ENCODE assay signal across 13 cellular contexts in the genomic region with DNA sequence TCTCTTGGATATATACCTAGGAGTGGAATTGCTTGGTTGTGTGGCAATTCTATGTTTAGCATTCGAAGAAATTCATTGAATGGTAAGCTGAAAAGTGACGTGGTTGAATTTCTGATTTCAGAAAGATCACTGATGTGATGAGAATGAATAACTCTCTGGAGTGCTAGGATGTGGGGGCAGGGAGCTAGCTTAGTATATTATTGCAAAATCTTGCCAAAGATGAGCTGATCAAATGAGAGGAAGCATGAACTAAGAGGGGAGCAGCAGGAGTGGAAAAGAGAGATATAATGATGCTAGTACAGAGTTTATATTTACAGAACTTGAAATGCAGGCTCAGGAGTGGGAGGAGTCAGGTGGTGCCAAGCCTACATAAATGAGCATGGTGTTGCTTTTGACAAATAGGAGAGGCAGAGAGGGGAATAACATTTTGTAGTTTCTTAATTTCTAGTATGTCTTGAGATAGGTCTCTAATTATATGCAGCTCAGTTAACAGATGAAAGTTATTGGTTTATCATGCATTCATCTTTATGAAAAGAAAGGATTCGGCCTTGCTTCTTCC. TPM values are rescaled to one million over a fixed set of nuclear protein-coding genes. Genes with fewer than 3 reads are reported as not detected.
A peak's percentile ranks its signal among the peaks of the same experiment; 100 is the strongest.
DNase-seq lines count a peak whose midpoint lies in the region; ATAC-seq and TF ChIP-seq lines count a peak whose summit lies in the region.
"Had no signal": no experiment of that assay in that cellular context is flagged by ENCODE, and none has a peak within 500 bp of the region (broad histone marks: within the 10 kb centered on the region; RNA-seq: fewer than 3 reads in every experiment).

No MANE protein-coding gene starts in this region.

- H3K4me3 Mint-ChIP-seq in stimulated activated naive CD8-positive, alpha-beta T cell treated with anti-CD3 and anti-CD28 coated beads, Interleukin-15, Interleukin-2, amounts not matched to agents 100 ng/mL and 50 ng/mL, for 24 hours = peak overlapping the region; percentile 49
- H3K4me3 Mint-ChIP-seq in activated T-helper 2 cell treated with anti-CD3 and anti-CD28 coated beads, Interferon-gamma antibody, Interleukin-2, Interleukin-4, amounts not matched to agents 10 μg/mL and 5 μg/mL and 100 μg/mL, durations not matched to agents 14 hours and 24 hours and 36 hours (ENCODE audit: low read depth) = peak overlapping the region; percentile 45
- H3K4me3 Mint-ChIP-seq in neural progenitor cell = no peak overlapping the region

- H3K27ac ChIP-seq in RWPE1 (no peak overlapping the region), neural progenitor cell (no peak overlapping the region)
- H3K27ac ChIP-seq: body of pancreas, epithelial cell of prostate had no signal

- no peak overlapping the region for H2AFZ ChIP-seq in neural progenitor cell (replicated peaks)

- H3K9me3 Mint-ChIP-seq in stimulated activated naive CD8-positive, alpha-beta T cell treated with anti-CD3 and anti-CD28 coated beads, Interleukin-15, Interleukin-2, amounts not matched to agents 100 ng/mL and 50 ng/mL, for 24 hours = no peaks in the 10 kb centered on the region
- no peaks in the 10 kb centered on the region for H3K9me3 Mint-ChIP-seq in activated T-helper 2 cell treated with anti-CD3 and anti-CD28 coated beads, Interferon-gamma antibody, Interleukin-2, Interleukin-4, amounts not matched to agents 10 μg/mL and 5 μg/mL and 100 μg/mL, durations not matched to agents 14 hours and 24 hours and 36 hours
- no peaks in the 10 kb centered on the region for H3K9me3 Mint-ChIP-seq in neural progenitor cell

- CTCF ChIA-PET in RWPE1 (lab: Yijun Ruan, JAX) = interaction anchor here (0.6 to 0.7 kb wide), 2 partner anchors 37 to 205 kb away, joined by 3 read pairs; no protein-coding TSS in a partner anchor

- peaks cover 69% of the 10 kb centered on the region for H3K79me2 ChIP-seq in neural progenitor cell (ENCODE audit: low read depth)

- no peak for DNase-seq in stimulated activated naive CD8-positive, alpha-beta T cell treated with anti-CD3 and anti-CD28 coated beads, Interleukin-15, Interleukin-2, amounts not matched to agents 100 U/mL and 50 U/mL, for 24 hours
- DNase-seq in activated T-helper 2 cell treated with anti-CD3 and anti-CD28 coated beads, Interferon-gamma antibody, Interleukin-2, Interleukin-4, amounts not matched to agents 10 μg/mL and 5 μg/mL and 100 μg/mL, durations not matched to agents 14 hours and 24 hours and 36 hours (ENCODE audit: low spot score) = no peak
- DNase-seq in iris pigment epithelial cell (ENCODE audit: low read depth) (peak; percentile 49), RWPE1 (ENCODE audit: low spot score) (no peak), NCI-H1092 treated with DMSO at 0.1 percent for 48 hours (lab: John Stamatoyannopoulos, UW) (no peak), neural progenitor cell (ENCODE audit: low spot score) (no peak), NCI-H446 (lab: John Stamatoyannopoulos, UW) (no peak)
- DNase-seq: body of pancreas, NCI-H1092, NCI-H510A treated with DMSO at 0.1 percent for 48 hours, SHP77 had no signal

- peaks cover 69% of the 10 kb centered on the region for H3K4me1 Mint-ChIP-seq in stimulated activated naive CD8-positive, alpha-beta T cell treated with anti-CD3 and anti-CD28 coated beads, Interleukin-15, Interleukin-2, amounts not matched to agents 100 ng/mL and 50 ng/mL, for 24 hours (ENCODE audit: low read depth)
- H3K4me1 Mint-ChIP-seq in activated T-helper 2 cell treated with anti-CD3 and anti-CD28 coated beads, Interferon-gamma antibody, Interleukin-2, Interleukin-4, amounts not matched to agents 10 μg/mL and 5 μg/mL and 100 μg/mL, durations not matched to agents 14 hours and 24 hours and 36 hours (ENCODE audit: low read depth) = peaks cover 45% of the 10 kb centered on the region
- H3K4me1 Mint-ChIP-seq in neural progenitor cell = no peaks in the 10 kb centered on the region

- ATAC-seq in stimulated activated naive CD8-positive, alpha-beta T cell treated with anti-CD3 and anti-CD28 coated beads, Interleukin-15, Interleukin-2, amounts not matched to agents 100 U/mL and 50 U/mL, for 24 hours = no peak
- ATAC-seq: body of pancreas had no signal

- POLR2A ChIA-PET in RWPE1 (lab: Yijun Ruan, JAX; ENCODE audit: low non-redundant PET) = no interaction called here

- H3K9ac ChIP-seq in neural progenitor cell = no peak overlapping the region

- no peak overlapping the region for H3K4me2 ChIP-seq in neural progenitor cell

- H4K20me1 ChIP-seq in neural progenitor cell (ENCODE audit: low read depth) = peaks cover 48% of the 10 kb centered on the region

- TF ChIP-seq CTCF in RWPE1 (conservative IDR thresholded peaks at IDR 0.05; ENCODE audit: low read depth) = no peak
- no peak for TF ChIP-seq CTCF in neural progenitor cell (IDR thresholded peaks at IDR 0.05)

- H3K27me3 ChIP-seq in neural progenitor cell = no peaks in the 10 kb centered on the region
- H3K27me3 ChIP-seq: body of pancreas had no signal

- H3K27ac Mint-ChIP-seq in stimulated activated naive CD8-positive, alpha-beta T cell treated with anti-CD3 and anti-CD28 coated beads, Interleukin-15, Interleukin-2, amounts not matched to agents 100 ng/mL and 50 ng/mL, for 24 hours = peak overlapping the region; percentile 85
- H3K27ac Mint-ChIP-seq in activated T-helper 2 cell treated with anti-CD3 and anti-CD28 coated beads, Interferon-gamma antibody, Interleukin-2, Interleukin-4, amounts not matched to agents 10 μg/mL and 5 μg/mL and 100 μg/mL, durations not matched to agents 14 hours and 24 hours and 36 hours = peak overlapping the region; percentile 82
- no peak overlapping the region for H3K27ac Mint-ChIP-seq in neural progenitor cell

- no peaks in the 10 kb centered on the region for H3K4me1 ChIP-seq in neural progenitor cell

- H3K9me3 ChIP-seq in neural progenitor cell (ENCODE audit: low read depth) = no peaks in the 10 kb centered on the region
- H3K9me3 ChIP-seq: body of pancreas had no signal

- intact Hi-C loops in activated T-helper 2 cell treated with anti-CD3 and anti-CD28 coated beads, Interferon-gamma antibody, Interleukin-2, Interleukin-4, amounts not matched to agents 10 μg/mL and 5 μg/mL and 100 μg/mL, durations not matched to agents 14 hours and 24 hours and 36 hours (cut with micrococcal nuclease) = loop anchor here (1.0 kb wide), 1 partner anchor 10 kb away; a partner anchor contains a TSS

- H3K27me3 Mint-ChIP-seq in stimulated activated naive CD8-positive, alpha-beta T cell treated with anti-CD3 and anti-CD28 coated beads, Interleukin-15, Interleukin-2, amounts not matched to agents 100 ng/mL and 50 ng/mL, for 24 hours = no peaks in the 10 kb centered on the region
- no peaks in the 10 kb centered on the region for H3K27me3 Mint-ChIP-seq in activated T-helper 2 cell treated with anti-CD3 and anti-CD28 coated beads, Interferon-gamma antibody, Interleukin-2, Interleukin-4, amounts not matched to agents 10 μg/mL and 5 μg/mL and 100 μg/mL, durations not matched to agents 14 hours and 24 hours and 36 hours (ENCODE audit: low read depth)
- H3K27me3 Mint-ChIP-seq in neural progenitor cell (ENCODE audit: insufficient read depth, low read depth) = no peaks in the 10 kb centered on the region

- no peak overlapping the region for H3K4me3 ChIP-seq in neural progenitor cell
- H3K4me3 ChIP-seq: body of pancreas had no signal

- no peaks in the 10 kb centered on the region for H3K36me3 ChIP-seq in neural progenitor cell

- no peaks in the 10 kb centered on the region for H3F3A ChIP-seq in neural progenitor cell (ENCODE audit: low read depth)

- peaks cover 45% of the 10 kb centered on the region for H3K36me3 Mint-ChIP-seq in stimulated activated naive CD8-positive, alpha-beta T cell treated with anti-CD3 and anti-CD28 coated beads, Interleukin-15, Interleukin-2, amounts not matched to agents 100 ng/mL and 50 ng/mL, for 24 hours (ENCODE audit: low read depth)
- peaks cover 59% of the 10 kb centered on the region for H3K36me3 Mint-ChIP-seq in activated T-helper 2 cell treated with anti-CD3 and anti-CD28 coated beads, Interferon-gamma antibody, Interleukin-2, Interleukin-4, amounts not matched to agents 10 μg/mL and 5 μg/mL and 100 μg/mL, durations not matched to agents 14 hours and 24 hours and 36 hours (ENCODE audit: low read depth)
- peaks cover 5% of the 10 kb centered on the region for H3K36me3 Mint-ChIP-seq in neural progenitor cell

RNA-seq across cellular contexts. Expression of gene NBL1, which starts 38.1 kb away (rescaled TPM):
- total RNA-seq in activated T-helper 2 cell treated with anti-CD3 and anti-CD28 coated beads, Interferon-gamma antibody, Interleukin-2, Interleukin-4, amounts not matched to agents 10 μg/mL and 5 μg/mL and 100 μg/mL, durations not matched to agents 14 hours and 24 hours and 36 hours = 51.6 and 55.7 TPM in 2 replicates
- total RNA-seq in neural progenitor cell (ENCODE audit: low replicate concordance) = 2.4 and 7.7 TPM in 2 replicates

RNA-seq across cellular contexts. Expression of gene HTR6, which starts 58.7 kb away (rescaled TPM):
- not detected in 2 replicates for total RNA-seq in activated T-helper 2 cell treated with anti-CD3 and anti-CD28 coated beads, Interferon-gamma antibody, Interleukin-2, Interleukin-4, amounts not matched to agents 10 μg/mL and 5 μg/mL and 100 μg/mL, durations not matched to agents 14 hours and 24 hours and 36 hours
- total RNA-seq in neural progenitor cell (ENCODE audit: low replicate concordance) = 0.25 TPM in 1 of 2 replicates, not detected in the other
- total RNA-seq: body of pancreas had no signal
